28 cellular contexts compared by ENCODE assay signal in genomic region chr1:213138892-213139291, GRCh38.
DNase-seq lines count a peak whose midpoint lies in the region; TF ChIP-seq lines count a peak whose summit lies in the region.
"Had no signal": no experiment of that assay in that cellular context is flagged by ENCODE, and none has a peak within 500 bp of the region (broad histone marks: within the 10 kb centered on the region; RNA-seq: fewer than 3 reads in every experiment).

No MANE protein-coding gene starts in this region.

- H3K79me1 ChIP-seq in mesenchymal stem cell (replicated peaks; ENCODE audit: low read length, poor library complexity, severe bottlenecking), result peaks cover 20% of the 10 kb centered on the region

- H3K9ac ChIP-seq in GM23248 (no peak overlapping the region), mesenchymal stem cell (ENCODE audit: low read length) (no peak overlapping the region), SK-N-SH (no peak overlapping the region)

- no peaks in the 10 kb centered on the region for H3K27me3 Mint-ChIP-seq in CD8-positive, alpha-beta memory T cell
- H3K27me3 Mint-ChIP-seq: activated CD8-positive, alpha-beta T cell treated with anti-CD3 and anti-CD28 coated beads for 36 hours; naive thymus-derived CD4-positive, alpha-beta T cell had no signal

- in situ Hi-C loops in GM23248 (cut with MboI), result no loop called here

- H3K14ac ChIP-seq in mesenchymal stem cell (ENCODE audit: low read length in 2 of 2), result no peak overlapping the region

- H3F3A ChIP-seq in GM23248 (ENCODE audit: insufficient read depth) (no peaks in the 10 kb centered on the region), SK-N-SH (replicated peaks; ENCODE audit: insufficient read depth) (peaks cover 13% of the 10 kb centered on the region)

- peaks cover 0 to 14% (median 3%) of the 10 kb centered on the region in 5 donors for H3K9me3 Mint-ChIP-seq in CD8-positive, alpha-beta memory T cell
- H3K9me3 Mint-ChIP-seq: immature natural killer cell had no signal

- H3K4me2 ChIP-seq in GM23248 (ENCODE audit: unreplicated experiment) (peak overlapping the region; percentile 1), mesenchymal stem cell (ENCODE audit: low read length, poor library complexity, severe bottlenecking) (no peak overlapping the region), SK-N-SH (no peak overlapping the region)
- H3K4me2 ChIP-seq: hepatocyte, smooth muscle cell had no signal

- no peak for TF ChIP-seq RAD21 in SK-N-SH (IDR thresholded peaks at IDR 0.05; ENCODE audit: low read length)

- DNase-seq in GM23248 (peak; percentile 23), RPMI7951 (ENCODE audit: low read depth) (peak; percentile 24), choroid plexus epithelial cell (ENCODE audit: low read depth) (peak; percentile 62), mesenchymal stem cell (peak; percentile 32), SK-N-SH (no peak), HT-29 (ENCODE audit: low spot score) (no peak)
- DNase-seq in CD8-positive, alpha-beta memory T cell, result no peak
- DNase-seq: activated CD4-positive, alpha-beta T cell treated with anti-CD3 and anti-CD28 coated beads for 1 hour; activated CD8-positive, alpha-beta T cell treated with anti-CD3 and anti-CD28 coated beads for 36 hours; activated naive CD4-positive, alpha-beta T cell treated with Interleukin-2 at 50 U/mL for 16 hours; activated T-cell treated with anti-CD3 and anti-CD28 coated beads for 4 hours; amygdala; C1 segment of cervical spinal cord; Calu3; caudate nucleus; dorsolateral prefrontal cortex; immature natural killer cell; left ventricle myocardium inferior; naive thymus-derived CD4-positive, alpha-beta T cell; NCI-H187 treated with DMSO at 0.1 percent for 48 hours; NCI-H226; NCI-H82; ovary; PC-3; retina had no signal

- 0 out of 2 replicates have a peak overlapping the region, but pooled peaks have one; percentile 8 for H3K27ac ChIP-seq in GM23248
- no peak overlapping the region for H3K27ac ChIP-seq in mesenchymal stem cell (ENCODE audit: low read length, poor library complexity, severe bottlenecking)
- H3K27ac ChIP-seq in CD8-positive, alpha-beta memory T cell (ENCODE audit: low read depth, low read length), result no peak overlapping the region
- no peak overlapping the region for H3K27ac ChIP-seq in SK-N-SH (ENCODE audit: low read depth in 2 of 2, low read length in 1 of 2)
- H3K27ac ChIP-seq: dorsolateral prefrontal cortex, hepatocyte, left ventricle myocardium inferior, ovary, suprapubic skin had no signal

- no peak overlapping the region for H2BK120ac ChIP-seq in mesenchymal stem cell (ENCODE audit: low read depth, low read length)

- WGBS in GM23248 (ENCODE audit: low coverage in 1 of 2, low lambda C conversion rate in 2 of 2, missing lambda C conversion rate in 2 of 2), 2 experiments, result 89 to 100% methylated on average over 1 of the region's 1 CpG
- 100% methylated on average over 1 of the region's 1 CpG for WGBS in mesenchymal stem cell
- 100% methylated on average over 1 of the region's 1 CpG for WGBS in SK-N-SH (ENCODE audit: low lambda C conversion rate)

- POLR2A ChIA-PET in CD8-positive, alpha-beta memory T cell (lab: Charles Lee), result no interaction called here
- POLR2A ChIA-PET in SK-N-SH (lab: Yijun Ruan, JAX), result no interaction called here

- H4K91ac ChIP-seq in mesenchymal stem cell (ENCODE audit: low read length), result no peak overlapping the region

- H3K4me1 ChIP-seq in GM23248 (ENCODE audit: insufficient read depth) (peaks cover 15% of the 10 kb centered on the region), mesenchymal stem cell (ENCODE audit: control insufficient read depth, insufficient read depth, low read depth, low read length) (peaks cover 2% of the 10 kb centered on the region), SK-N-SH (ENCODE audit: control insufficient read depth in 1 of 2, insufficient read depth in 2 of 2, low read depth in 1 of 2, low read length in 1 of 2) (peaks cover 0 to 4% of the 10 kb centered on the region in 2 experiments; a peak in 2 of 4 replicates)
- no peaks in the 10 kb centered on the region for H3K4me1 ChIP-seq in CD8-positive, alpha-beta memory T cell (ENCODE audit: insufficient read depth, low read length)
- H3K4me1 ChIP-seq: suprapubic skin had no signal

- no peak for TF ChIP-seq CTCF in choroid plexus epithelial cell (conservative IDR thresholded peaks at IDR 0.05; ENCODE audit: low read depth, low read length)
- no peak for TF ChIP-seq CTCF in SK-N-SH (IDR thresholded peaks at IDR 0.05)

- H2AFZ ChIP-seq in GM23248 (no peak overlapping the region), mesenchymal stem cell (ENCODE audit: low read depth, low read length) (no peak overlapping the region), SK-N-SH (ENCODE audit: low read depth) (no peak overlapping the region)
- H2AFZ ChIP-seq: hepatocyte had no signal

- CTCF ChIA-PET in CD8-positive, alpha-beta memory T cell (lab: Charles Lee), result no interaction called here
- CTCF ChIA-PET in SK-N-SH (lab: Yijun Ruan, JAX), result no interaction called here

- 0 out of 2 replicates have a peak, but pooled peaks cover 5% of the 10 kb centered on the region for H4K20me1 ChIP-seq in GM23248 (ENCODE audit: insufficient read depth)
- no peaks in the 10 kb centered on the region for H4K20me1 ChIP-seq in SK-N-SH (ENCODE audit: insufficient read depth)

- no peaks in the 10 kb centered on the region for H3K36me3 ChIP-seq in GM23248 (ENCODE audit: low read depth)
- H3K36me3 ChIP-seq in mesenchymal stem cell (ENCODE audit: control insufficient read depth in 1 of 2, insufficient read depth in 2 of 2, low read depth in 1 of 2, low read length in 2 of 2), result peaks cover 0 to 8% of the 10 kb centered on the region in 2 experiments
- H3K36me3 ChIP-seq in CD8-positive, alpha-beta memory T cell (ENCODE audit: insufficient read depth, low read length), result no peaks in the 10 kb centered on the region
- peaks cover 0 to 22% of the 10 kb centered on the region in 2 experiments for H3K36me3 ChIP-seq in SK-N-SH (replicated peaks in 1 of 2; ENCODE audit: control insufficient read depth in 1 of 2, insufficient read depth in 2 of 2, low read length in 1 of 2)
- H3K36me3 ChIP-seq: left ventricle myocardium inferior, ovary had no signal

- H3K4me3 Mint-ChIP-seq in CD8-positive, alpha-beta memory T cell, result no peak overlapping the region
- H3K4me3 Mint-ChIP-seq: activated CD8-positive, alpha-beta T cell treated with anti-CD3 and anti-CD28 coated beads for 36 hours; immature natural killer cell; naive thymus-derived CD4-positive, alpha-beta T cell had no signal

- H3K27me3 ChIP-seq in GM23248 (replicated peaks; ENCODE audit: insufficient read depth), result no peaks in the 10 kb centered on the region
- H3K27me3 ChIP-seq in mesenchymal stem cell (ENCODE audit: control insufficient read depth in 1 of 2, insufficient read depth in 1 of 2, low read length in 2 of 2), result no peaks in the 10 kb centered on the region
- H3K27me3 ChIP-seq in CD8-positive, alpha-beta memory T cell (ENCODE audit: insufficient read depth, low read length, poor library complexity, severe bottlenecking), result no peaks in the 10 kb centered on the region
- H3K27me3 ChIP-seq in SK-N-SH (ENCODE audit: insufficient read depth), result no peaks in the 10 kb centered on the region
- H3K27me3 ChIP-seq: dorsolateral prefrontal cortex, hepatocyte, ovary, suprapubic skin had no signal

- H2AK5ac ChIP-seq in mesenchymal stem cell (ENCODE audit: low read length, severe bottlenecking), result no peak overlapping the region

- H3K4me1 Mint-ChIP-seq in CD8-positive, alpha-beta memory T cell, result peaks cover 14 to 31% (median 29%) of the 10 kb centered on the region in 3 donors

- H3K27ac Mint-ChIP-seq in CD8-positive, alpha-beta memory T cell, result peak overlapping the region in 1 of 8 donors; percentile 8
- H3K27ac Mint-ChIP-seq: activated CD8-positive, alpha-beta T cell treated with anti-CD3 and anti-CD28 coated beads for 36 hours; naive thymus-derived CD4-positive, alpha-beta T cell had no signal

- no peak overlapping the region for H3K18ac ChIP-seq in mesenchymal stem cell (ENCODE audit: low read depth in 1 of 2, low read length in 2 of 2)

- TF ChIP-seq EP300 in SK-N-SH (IDR thresholded peaks at IDR 0.05; ENCODE audit: borderline replicate concordance in 1 of 2, low read depth in 1 of 2, low read length in 1 of 2), result no peak

- no peak overlapping the region for H3K4me3 ChIP-seq in GM23248
- no peak overlapping the region for H3K4me3 ChIP-seq in choroid plexus epithelial cell (ENCODE audit: low read depth, low read length)
- H3K4me3 ChIP-seq in mesenchymal stem cell (ENCODE audit: insufficient read depth in 1 of 2, low read depth in 1 of 2, low read length in 2 of 2), result no peak overlapping the region
- no peak overlapping the region for H3K4me3 ChIP-seq in CD8-positive, alpha-beta memory T cell (ENCODE audit: low read length)
- no peak overlapping the region for H3K4me3 ChIP-seq in SK-N-SH (ENCODE audit: low read depth in 2 of 2, low read length in 1 of 2)
- H3K4me3 ChIP-seq: dorsolateral prefrontal cortex, hepatocyte, left ventricle myocardium inferior, ovary, smooth muscle cell, suprapubic skin had no signal

- no peak overlapping the region for H2BK12ac ChIP-seq in mesenchymal stem cell (ENCODE audit: low read length in 2 of 2)

- H2BK15ac ChIP-seq in mesenchymal stem cell (ENCODE audit: low read depth, poor library complexity, severe bottlenecking), result no peak overlapping the region

- no peaks in the 10 kb centered on the region for H3K9me2 ChIP-seq in GM23248 (ENCODE audit: insufficient read depth)
- no peaks in the 10 kb centered on the region for H3K9me2 ChIP-seq in SK-N-SH

- H4K8ac ChIP-seq in mesenchymal stem cell (ENCODE audit: low read length), result no peak overlapping the region

- no peak overlapping the region for H3K4ac ChIP-seq in mesenchymal stem cell (ENCODE audit: low read depth in 1 of 2, low read length in 2 of 2)

- no peak overlapping the region for H3K23ac ChIP-seq in mesenchymal stem cell (ENCODE audit: low read length in 2 of 2)

- H3K79me2 ChIP-seq in GM23248 (ENCODE audit: insufficient read depth), result peaks cover 81% of the 10 kb centered on the region
- H3K79me2 ChIP-seq in SK-N-SH (ENCODE audit: insufficient read depth), result peaks cover 69% of the 10 kb centered on the region

- H3K36me3 Mint-ChIP-seq in CD8-positive, alpha-beta memory T cell, result peaks cover 10 to 46% (median 25%) of the 10 kb centered on the region in 3 donors

- H2BK5ac ChIP-seq in mesenchymal stem cell (ENCODE audit: low read depth, low read length, poor library complexity, severe bottlenecking), result no peak overlapping the region

- no peaks in the 10 kb centered on the region for H3K9me3 ChIP-seq in GM23248 (ENCODE audit: low read depth)
- H3K9me3 ChIP-seq in mesenchymal stem cell (ENCODE audit: control insufficient read depth, low read length), result peaks cover 4% of the 10 kb centered on the region
- H3K9me3 ChIP-seq in CD8-positive, alpha-beta memory T cell (ENCODE audit: low read length), result no peaks in the 10 kb centered on the region
- H3K9me3 ChIP-seq in SK-N-SH, result no peaks in the 10 kb centered on the region
- H3K9me3 ChIP-seq: ovary, suprapubic skin had no signal

TF ChIP-seq in SK-N-SH, 30 proteins besides CTCF, POLR2A, EP300 and RAD21 (continues in another document):
- TF ChIP-seq, protein P1, sequence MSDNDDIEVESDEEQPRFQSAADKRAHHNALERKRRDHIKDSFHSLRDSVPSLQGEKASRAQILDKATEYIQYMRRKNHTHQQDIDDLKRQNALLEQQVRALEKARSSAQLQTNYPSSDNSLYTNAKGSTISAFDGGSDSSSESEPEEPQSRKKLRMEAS (IDR thresholded peaks at IDR 0.05; ENCODE audit: low read depth), result no peak
- TF ChIP-seq FOXM1 (IDR thresholded peaks at IDR 0.05; ENCODE audit: low read depth) (no peak), TCF12 (IDR thresholded peaks at IDR 0.05) (no peak)

Comparison
In these comparisons a context has a peak if more than half of its experiments do, and no peak if none do; other contexts are left out.
1. DNase-seq: peak in GM23248 (single experiment), RPMI7951 (single experiment), choroid plexus epithelial cell (single experiment) and mesenchymal stem cell (single experiment); none in CD8-positive, alpha-beta memory T cell (0 of 5), SK-N-SH (single experiment) and HT-29 (single experiment).